ENCODE assay signal across 8 cellular contexts in the genomic region with DNA sequence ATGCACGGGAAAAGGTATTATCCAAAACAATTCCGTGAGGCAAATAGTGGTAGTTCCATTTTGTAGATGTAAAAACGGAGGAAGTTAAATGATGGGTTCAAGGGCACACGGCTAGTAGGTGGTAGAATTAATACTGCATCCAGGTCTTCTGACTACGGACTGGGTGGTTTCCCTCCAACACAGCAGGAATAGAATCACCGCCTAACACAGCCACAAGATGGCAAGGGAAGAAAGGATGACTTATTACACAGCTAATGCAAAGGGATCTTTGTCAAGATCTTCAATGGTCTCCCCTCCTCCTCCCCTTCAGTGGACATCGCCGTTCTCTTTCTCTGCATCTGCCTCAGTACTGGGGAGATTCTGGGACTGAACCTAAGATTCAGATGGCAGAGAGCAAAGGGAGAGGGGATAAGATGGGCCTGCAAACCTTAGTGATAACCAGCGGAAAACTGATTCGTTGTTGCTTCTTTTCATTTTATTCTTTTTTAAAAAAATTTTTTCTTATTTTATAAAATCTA. TPM values are rescaled to one million over a fixed set of nuclear protein-coding genes. Genes with fewer than 3 reads are reported as not detected.
DNase-seq lines count a peak whose midpoint lies in the region; ATAC-seq, FAIRE-seq and TF ChIP-seq lines count a peak whose summit lies in the region.

No MANE protein-coding gene starts in this region.

- H3K27me3 ChIP-seq in K562 (ENCODE audit: control insufficient read depth in 2 of 2, insufficient read depth in 2 of 2, low read length in 2 of 2) (no peaks in the 10 kb centered on the region), spleen (replicated peaks in 1 of 7) (no peaks in the 10 kb centered on the region)

- intact Hi-C loops in K562 (cut with micrococcal nuclease) = loop anchor here (2.0 to 5.0 kb wide), 3 partner anchors 85 to 240 kb away; a partner anchor contains a TSS
- intact Hi-C loops in spleen (cut with DNase I; ENCODE audit: low total_unique reads) = loop anchor here (10.0 kb wide), 1 partner anchor 142 kb away; a partner anchor contains a TSS

- H2AFZ ChIP-seq in K562 (ENCODE audit: low read depth, low read length) = peak overlapping the region; percentile 87

- no peaks in the 10 kb centered on the region for H3K9me1 ChIP-seq in K562 (ENCODE audit: control insufficient read depth, insufficient read depth, low read length)

- TF ChIP-seq CTCF in K562 (IDR thresholded peaks at IDR 0.05 in 2 of 3, conservative IDR thresholded peaks at IDR 0.05 in 1 of 3; ENCODE audit: insufficient read depth in 2 of 3, low read depth in 1 of 3, low read length in 3 of 3) = peak in 2 of 3 experiments; percentile 20 to 23; a peak in 1 of 6 replicates
- TF ChIP-seq CTCF in spleen (IDR thresholded peaks at IDR 0.05 in 8 of 11, conservative IDR thresholded peaks at IDR 0.05 in 3 of 11) = peak in 1 of 11 experiments; percentile 7

- peak; percentile 9 to 35; a peak in 1 of 4 replicates for TF ChIP-seq RAD21 in K562 (CRISPR knock-in tag; conservative IDR thresholded peaks at IDR 0.05 in 1 of 2, IDR thresholded peaks at IDR 0.05 in 1 of 2)

- peak; percentile 19; the same call in 1 of the 2 replicates for TF ChIP-seq POLR2A in K562 (conservative IDR thresholded peaks at IDR 0.05)
- no peak for TF ChIP-seq POLR2A in spleen (IDR thresholded peaks at IDR 0.05)

- H3K27ac ChIP-seq in K562 (ENCODE audit: extremely low read depth, low read depth, low read length) = peak overlapping the region; percentile 97
- H3K27ac ChIP-seq in spleen = peak overlapping the region; percentile 63 to 93 (median 86)

- peak; percentile 44 for ATAC-seq in GM19043 (IDR thresholded peaks at IDR 0.05; ENCODE audit: low read depth, unreplicated experiment)
- ATAC-seq in HG03378 (IDR thresholded peaks at IDR 0.05; ENCODE audit: unreplicated experiment) = peak; percentile 36
- peak; percentile 81 for ATAC-seq in K562
- ATAC-seq in HG03139 (IDR thresholded peaks at IDR 0.05; ENCODE audit: unreplicated experiment) = no peak

- CTCF ChIA-PET in K562 (lab: Yijun Ruan, JAX; ENCODE audit: low intra/inter-chr PET ratio) = interaction anchor here (1.1 kb wide), 1 partner anchor 264 kb away, joined by 3 read pairs; no protein-coding TSS in a partner anchor

- no peak for TF ChIP-seq EP300 in K562 (IDR thresholded peaks at IDR 0.05; ENCODE audit: low read length)

- peak overlapping the region; percentile 89 to 98; a peak in 3 of 4 replicates for H3K9ac ChIP-seq in K562 (ENCODE audit: insufficient read depth in 1 of 2, low read depth in 2 of 2, low read length in 2 of 2)

- DNase-seq in COLO668 (lab: John Stamatoyannopoulos, UW; ENCODE audit: unreplicated experiment) = peak; percentile 9
- peak; percentile 28 for DNase-seq in NOMO-1 treated with dmso at 0.1 percent for 144 hours (lab: John Stamatoyannopoulos, UW; ENCODE audit: unreplicated experiment)
- DNase-seq in K562 (ENCODE audit: extremely low read depth in 1 of 4, low spot score in 3 of 4) = peak; percentile 32 to 56 (median 36)
- peak; percentile 40 for DNase-seq in iris pigment epithelial cell (ENCODE audit: low read depth)
- DNase-seq in spleen = no peak

- 2% methylated on average over 10 of the region's 10 CpGs for WGBS in K562 (ENCODE audit: insufficient coverage, low coverage, missing lambda C conversion rate)
- WGBS in spleen, 5 donors = 23 to 30% (median 27%) methylated on average over 10 of the region's 10 CpGs

- H4K20me1 ChIP-seq in K562 (replicated peaks; ENCODE audit: control insufficient read depth, insufficient read depth, low read length) = no peaks in the 10 kb centered on the region

- POLR2A ChIA-PET in K562 (lab: Yijun Ruan, JAX) = interaction anchor here (1.0 to 1.6 kb wide), 5 partner anchors 12 to 144 kb away, joined by 3 to 5 read pairs (median 4); no protein-coding TSS in a partner anchor

- H3K4me3 ChIP-seq in K562 (peak overlapping the region; percentile 99), spleen (peak overlapping the region; percentile 53 to 94 (median 92))

- in situ Hi-C loops in K562 (cut with MboI) = loop anchor here (25.0 kb wide), 1 partner anchor 250 kb away; no protein-coding TSS in a partner anchor

- BruUV-seq in K562 (replicated peaks; lab: Mats Ljungman, UMichigan) = TSS peak; percentile 91

- H3K4me1 ChIP-seq in K562 (replicated peaks in 1 of 2; ENCODE audit: control insufficient read depth in 2 of 2, insufficient read depth in 2 of 2, low read length in 2 of 2) = peaks cover 0 to 15% of the 10 kb centered on the region in 2 experiments; a peak in 2 of 5 replicates
- H3K4me1 ChIP-seq in spleen = peaks cover 19 to 55% (median 36%) of the 10 kb centered on the region in 6 donors

- peak; percentile 79 for FAIRE-seq in K562 (lab: Jason Lieb, UNC)

- peaks cover 46% of the 10 kb centered on the region for H3K79me2 ChIP-seq in K562 (ENCODE audit: control insufficient read depth, insufficient read depth, low read length)

- H3K4me2 ChIP-seq in K562 (ENCODE audit: insufficient read depth, low read length) = peak overlapping the region; percentile 93

- H3K9me3 ChIP-seq in K562 (replicated peaks; ENCODE audit: control insufficient read depth, insufficient read depth, low read depth, low read length) (no peaks in the 10 kb centered on the region), spleen (no peaks in the 10 kb centered on the region)

- H3K36me3 ChIP-seq in K562 (ENCODE audit: control insufficient read depth, insufficient read depth, low read length) (peaks cover 30% of the 10 kb centered on the region; the same call in 2 of the 3 replicates), spleen (peaks cover 0 to 23% (median 14%) of the 10 kb centered on the region in 6 donors)

TF ChIP-seq in K562, 482 proteins besides CTCF, POLR2A, EP300 and RAD21 (continues in another document):
- TF ChIP-seq HDGF (IDR thresholded peaks at IDR 0.05) (no peak), MEIS2 (IDR thresholded peaks at IDR 0.05; ENCODE audit: partially characterized antibody) (peak; percentile 18), ZNF23 (CRISPR knock-in tag; IDR thresholded peaks at IDR 0.05) (no peak), BRD4 (IDR thresholded peaks at IDR 0.05) (no peak), DPF2 (IDR thresholded peaks at IDR 0.05) (peak; percentile 25; the same call in 1 of the 2 replicates), MBD2 (IDR thresholded peaks at IDR 0.05; ENCODE audit: borderline replicate concordance, low read depth) (0 out of 2 replicates have a peak, but pooled peaks have one; percentile 1), RBBP5 (IDR thresholded peaks at IDR 0.05; ENCODE audit: borderline replicate concordance, insufficient read depth, low read length, poor library complexity, severe bottlenecking) (no peak), ZSCAN29 (IDR thresholded peaks at IDR 0.05) (no peak), KDM1A (IDR thresholded peaks at IDR 0.05) (0 out of 4 replicates have a peak, but pooled peaks of 1 of the 2 experiments have one; percentile 15), GATA2 (CRISPR knock-in tag; IDR thresholded peaks at IDR 0.05) (0 out of 2 replicates have a peak, but pooled peaks have one; percentile 39), SMAD2 (IDR thresholded peaks at IDR 0.05; ENCODE audit: low read depth, low read length) (no peak)
- TF ChIP-seq, protein P1, sequence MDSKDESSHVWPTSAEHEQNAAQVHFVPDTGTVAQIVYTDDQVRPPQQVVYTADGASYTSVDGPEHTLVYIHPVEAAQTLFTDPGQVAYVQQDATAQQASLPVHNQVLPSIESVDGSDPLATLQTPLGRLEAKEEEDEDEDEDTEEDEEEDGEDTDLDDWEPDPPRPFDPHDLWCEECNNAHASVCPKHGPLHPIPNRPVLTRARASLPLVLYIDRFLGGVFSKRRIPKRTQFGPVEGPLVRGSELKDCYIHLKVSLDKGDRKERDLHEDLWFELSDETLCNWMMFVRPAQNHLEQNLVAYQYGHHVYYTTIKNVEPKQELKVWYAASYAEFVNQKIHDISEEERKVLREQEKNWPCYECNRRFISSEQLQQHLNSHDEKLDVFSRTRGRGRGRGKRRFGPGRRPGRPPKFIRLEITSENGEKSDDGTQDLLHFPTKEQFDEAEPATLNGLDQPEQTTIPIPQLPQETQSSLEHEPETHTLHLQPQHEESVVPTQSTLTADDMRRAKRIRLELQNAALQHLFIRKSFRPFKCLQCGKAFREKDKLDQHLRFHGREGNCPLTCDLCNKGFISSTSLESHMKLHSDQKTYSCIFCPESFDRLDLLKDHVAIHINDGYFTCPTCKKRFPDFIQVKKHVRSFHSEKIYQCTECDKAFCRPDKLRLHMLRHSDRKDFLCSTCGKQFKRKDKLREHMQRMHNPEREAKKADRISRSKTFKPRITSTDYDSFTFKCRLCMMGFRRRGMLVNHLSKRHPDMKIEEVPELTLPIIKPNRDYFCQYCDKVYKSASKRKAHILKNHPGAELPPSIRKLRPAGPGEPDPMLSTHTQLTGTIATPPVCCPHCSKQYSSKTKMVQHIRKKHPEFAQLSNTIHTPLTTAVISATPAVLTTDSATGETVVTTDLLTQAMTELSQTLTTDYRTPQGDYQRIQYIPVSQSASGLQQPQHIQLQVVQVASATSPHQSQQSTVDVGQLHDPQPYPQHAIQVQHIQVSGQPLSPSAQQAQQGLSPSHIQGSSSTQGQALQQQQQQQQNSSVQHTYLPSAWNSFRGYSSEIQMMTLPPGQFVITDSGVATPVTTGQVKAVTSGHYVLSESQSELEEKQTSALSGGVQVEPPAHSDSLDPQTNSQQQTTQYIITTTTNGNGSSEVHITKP (IDR thresholded peaks at IDR 0.05; ENCODE audit: partially characterized antibody) = peak; percentile 27

RNA-seq across cellular contexts. Expression of a gene that starts 0.6 kb away (rescaled TPM):
- total RNA-seq in K562 (2011; cell fraction: chromatin; rRNA removed; ENCODE audit: low replicate concordance) = 71.2 and 213 TPM in 2 replicates
- total RNA-seq in K562 (2011; cell fraction: nucleolus; rRNA removed) = 22.3 and 38.2 TPM in 2 replicates
- total RNA-seq in K562 (2011; cell fraction: nucleoplasm; rRNA removed) = 59.8 and 75.6 TPM in 2 replicates
- 46.1 and 46.7 TPM in 2 replicates for total RNA-seq in K562 (2014; rRNA removed)
- total RNA-seq in K562 (2014; rRNA removed; fragmentation: Illumina TruSeq; extraction: Trizol) = 74.4 and 78.9 TPM in 2 replicates
- total RNA-seq in K562 (2015; rRNA removed; fragmentation: Illumina TruSeq; extraction: Trizol) = 76.8 and 77.6 TPM in 2 replicates
- total RNA-seq in K562 (2021) = 44.7 and 49.1 TPM in 2 replicates
- 72.3 and 77.3 TPM in 2 replicates for polyA plus RNA-seq in K562 (2011; rRNA removed)
- polyA plus RNA-seq in K562 (2011; cell fraction: cytosol; rRNA removed) = 16.0 and 31.2 TPM in 2 replicates
- 133 and 184 TPM in 2 replicates for polyA plus RNA-seq in K562 (2011; cell fraction: nucleus; rRNA removed)
- polyA plus RNA-seq in K562 (2012) = 30.5 and 31.8 TPM in 2 replicates
- polyA plus RNA-seq in K562 (2014; fragmentation: Illumina TruSeq; extraction: Trizol) = 51.9 and 58.2 TPM in 2 replicates
- 10 to 100 TPM; 16.6 to 20.1 TPM for polyA plus RNA-seq in K562 (2014; fragmentation: Nextera tagmentation; extraction: Ambion mirVana)
- polyA plus RNA-seq in K562 (2014; rRNA removed) = 45.3 and 59.7 TPM in 2 replicates
- 112 and 113 TPM in 2 replicates for polyA minus RNA-seq in K562 (2011; rRNA and poly(A)+ RNA removed)
- polyA minus RNA-seq in K562 (2011; cell fraction: cytosol; rRNA and poly(A)+ RNA removed) = 26.3 and 28.6 TPM in 2 replicates
- polyA minus RNA-seq in K562 (2011; cell fraction: nucleus; rRNA and poly(A)+ RNA removed) = 56.1 and 101 TPM in 2 replicates
- 10 to 100 TPM; 28.1 to 61.9 (median 37.6) TPM for total RNA-seq in spleen
- polyA plus RNA-seq in spleen = 10 to 100 TPM; 11.0 to 12.4 (median 11.2) TPM
